In the genomic region with DNA sequence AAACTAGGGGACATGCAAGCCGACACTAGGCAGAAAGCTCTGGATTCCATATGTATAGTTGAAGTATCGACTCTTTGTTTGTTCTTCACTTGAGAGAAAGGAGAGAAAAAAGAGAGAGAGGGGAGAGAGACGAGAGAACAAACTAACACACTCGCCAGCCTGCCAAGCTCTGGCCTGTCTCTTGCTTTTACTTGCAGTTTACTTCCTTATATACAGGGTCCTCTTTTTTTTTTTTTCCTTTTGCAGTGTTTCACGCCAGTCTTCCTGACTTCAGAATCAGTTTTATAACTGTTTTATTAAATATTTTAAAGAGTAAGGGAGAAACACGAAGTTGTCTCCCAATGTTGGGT, we compare ENCODE assay signal across 8 cellular contexts. TPM values are rescaled to one million over a fixed set of nuclear protein-coding genes. Genes with fewer than 3 reads are reported as not detected.
A peak's percentile ranks its signal among the peaks of the same experiment; 100 is the strongest.
DNase-seq lines count a peak whose midpoint lies in the region; ATAC-seq, FAIRE-seq and TF ChIP-seq lines count a peak whose summit lies in the region.

No MANE protein-coding gene starts in this region.

- H3K27ac Mint-ChIP-seq in activated naive CD8-positive, alpha-beta T cell treated with anti-CD3 and anti-CD28 coated beads, Interleukin-2, amount 50 U/mL, for 24 hours, result no peak overlapping the region

- H3K36me3 Mint-ChIP-seq in activated naive CD8-positive, alpha-beta T cell treated with anti-CD3 and anti-CD28 coated beads, Interleukin-2, amount 50 U/mL, for 24 hours (ENCODE audit: low read depth), result no peaks in the 10 kb centered on the region

- H4K91ac ChIP-seq in H1 (replicated peaks; ENCODE audit: insufficient read length, low read length), result no peak overlapping the region

- no peak for TF ChIP-seq EP300 in H1 (IDR thresholded peaks at IDR 0.05; ENCODE audit: borderline replicate concordance in 1 of 2, low read depth in 2 of 2, low read length in 2 of 2)

- H3K79me1 ChIP-seq in H1 (ENCODE audit: low read depth, low read length), result peaks cover 6% of the 10 kb centered on the region

- H3K4me1 ChIP-seq in A673 (ENCODE audit: insufficient read depth, low read length, poor library complexity, severe bottlenecking), result peaks cover 72% of the 10 kb centered on the region
- peaks cover 16 to 46% (median 32%) of the 10 kb centered on the region in 4 experiments for H3K4me1 ChIP-seq in H1 (replicated peaks in 1 of 4; ENCODE audit: control insufficient read depth in 3 of 4, insufficient read depth in 4 of 4, low read length in 3 of 4)
- peaks cover 38% of the 10 kb centered on the region for H3K4me1 ChIP-seq in mucosa of stomach (ENCODE audit: control insufficient read depth, insufficient read depth, low read length)

- H3K27me3 Mint-ChIP-seq in activated naive CD8-positive, alpha-beta T cell treated with anti-CD3 and anti-CD28 coated beads, Interleukin-2, amount 50 U/mL, for 24 hours, result peaks cover 72% of the 10 kb centered on the region

- DNase-seq in A673 (ENCODE audit: low spot score) (no peak), NCI-H2029 treated with DMSO at 0.1 percent for 48 hours (lab: John Stamatoyannopoulos, UW) (peak; percentile 99), H1 (ENCODE audit: low read depth in 1 of 2, low spot score in 2 of 2) (no peak), GM19239 (ENCODE audit: insufficient read length, low spot score) (no peak), NCI-H82 (lab: John Stamatoyannopoulos, UW) (no peak)
- DNase-seq in activated naive CD8-positive, alpha-beta T cell treated with anti-CD3 and anti-CD28 coated beads, Interleukin-2, amount 50 U/mL, for 24 hours, result no peak
- DNase-seq in activated naive CD4-positive, alpha-beta T cell (lab: John Stamatoyannopoulos, UW), result no peak

- no peaks in the 10 kb centered on the region for H3K9me3 Mint-ChIP-seq in activated naive CD8-positive, alpha-beta T cell treated with anti-CD3 and anti-CD28 coated beads, Interleukin-2, amount 50 U/mL, for 24 hours

- H3K4me3 ChIP-seq in A673 (ENCODE audit: low read depth, low read length, poor library complexity, severe bottlenecking), result peak overlapping the region; percentile 5
- H3K4me3 ChIP-seq in H1 (ENCODE audit: extremely low read depth in 1 of 4, insufficient read depth in 2 of 4, low read depth in 3 of 4, low read length in 4 of 4), result no peak overlapping the region
- no peak overlapping the region for H3K4me3 ChIP-seq in mucosa of stomach (ENCODE audit: low read length)

- POLR2A ChIA-PET in A673 (lab: Charles Lee; ENCODE audit: low non-redundant PET), result no interaction called here
- POLR2A ChIA-PET in H1 (lab: Charles Lee; ENCODE audit: partially characterized antibody), result no interaction called here

- H3K27me3 ChIP-seq in A673 (replicated peaks; ENCODE audit: insufficient read depth, low read depth, low read length, poor library complexity) (no peaks in the 10 kb centered on the region), H1 (replicated peaks in 1 of 4; ENCODE audit: control insufficient read depth in 3 of 4, extremely low read depth in 1 of 4, insufficient read depth in 3 of 4, low read length in 3 of 4) (no peaks in the 10 kb centered on the region; a peak in 1 of 7 replicates), mucosa of stomach (ENCODE audit: control insufficient read depth, insufficient read depth, low read length) (no peaks in the 10 kb centered on the region)

- peaks cover 4 to 97% of the 10 kb centered on the region in 2 experiments for H3K79me2 ChIP-seq in H1 (ENCODE audit: control insufficient read depth in 1 of 2, insufficient read depth in 2 of 2, low read length in 2 of 2)

- H3K23ac ChIP-seq in H1 (ENCODE audit: insufficient read length), result no peak overlapping the region

- no peak overlapping the region for H2BK15ac ChIP-seq in H1 (ENCODE audit: low read length)

- no peak overlapping the region for H3K9ac ChIP-seq in H1 (replicated peaks in 1 of 4; ENCODE audit: extremely low read depth in 1 of 4, low read depth in 3 of 4, low read length in 3 of 4)
- H3K9ac ChIP-seq in mucosa of stomach (ENCODE audit: low read length), result peak overlapping the region; percentile 71

- H3K4me2 ChIP-seq in H1 (ENCODE audit: insufficient read depth in 1 of 2, low read depth in 2 of 2, low read length in 2 of 2), result peak overlapping the region; percentile 5 to 40; a peak in 1 of 4 replicates

- H3K27ac ChIP-seq in A673 (ENCODE audit: low read depth, low read length, poor library complexity, severe bottlenecking) (peak overlapping the region; percentile 85), H1 (ENCODE audit: low read depth, low read length) (no peak overlapping the region)

- no peak overlapping the region for H2BK5ac ChIP-seq in H1 (ENCODE audit: low read depth, low read length)

- TSS peak; percentile 50 for BruUV-seq in A673 (replicated peaks; lab: Mats Ljungman, UMichigan)

- H4K5ac ChIP-seq in H1 (ENCODE audit: insufficient read length, low read depth, low read length), result no peak overlapping the region

- H3K23me2 ChIP-seq in H1 (ENCODE audit: low read depth, low read length), result no peaks in the 10 kb centered on the region; the same call in 1 of the 2 replicates

- no peak overlapping the region for H3K14ac ChIP-seq in H1 (ENCODE audit: insufficient read length)

- TF ChIP-seq CTCF in A673 (conservative IDR thresholded peaks at IDR 0.05; ENCODE audit: low read depth, low read length), result no peak
- no peak for TF ChIP-seq CTCF in H1 (IDR thresholded peaks at IDR 0.05; ENCODE audit: control extremely low read depth in 1 of 3, insufficient read depth in 1 of 3, low read depth in 1 of 3, low read length in 3 of 3)

- ATAC-seq in activated naive CD8-positive, alpha-beta T cell treated with anti-CD3 and anti-CD28 coated beads, Interleukin-2, amount 50 U/mL, for 24 hours, result no peak

- H2AFZ ChIP-seq in H1 (ENCODE audit: low read length), result no peak overlapping the region

- H3K4me1 Mint-ChIP-seq in activated naive CD8-positive, alpha-beta T cell treated with anti-CD3 and anti-CD28 coated beads, Interleukin-2, amount 50 U/mL, for 24 hours, result peaks cover 16% of the 10 kb centered on the region

- no peak overlapping the region for H2BK20ac ChIP-seq in H1 (ENCODE audit: low read length)

- H2BK120ac ChIP-seq in H1 (replicated peaks; ENCODE audit: low read depth, low read length), result no peak overlapping the region

- no peak for TF ChIP-seq RAD21 in H1 (IDR thresholded peaks at IDR 0.05 in 1 of 2, conservative IDR thresholded peaks at IDR 0.05 in 1 of 2; ENCODE audit: low read depth in 2 of 2, low read length in 2 of 2)

- H3K36me3 ChIP-seq in A673 (ENCODE audit: insufficient read depth, low read length, poor library complexity, severe bottlenecking), result no peaks in the 10 kb centered on the region
- H3K36me3 ChIP-seq in H1 (ENCODE audit: control insufficient read depth in 2 of 4, insufficient read depth in 4 of 4, low read length in 3 of 4), result no peaks in the 10 kb centered on the region
- no peaks in the 10 kb centered on the region for H3K36me3 ChIP-seq in mucosa of stomach (ENCODE audit: control insufficient read depth, insufficient read depth, low read length)

- intact Hi-C loops in A673 (cut with micrococcal nuclease; ENCODE audit: unreplicated experiment), result loop anchor here (2.0 kb wide), 1 partner anchor 29 kb away; no protein-coding TSS in a partner anchor

- H3K4ac ChIP-seq in H1 (replicated peaks; ENCODE audit: insufficient read length, low read depth, low read length), result no peak overlapping the region

- no peak overlapping the region; the same call in 1 of the 2 replicates for H2AK5ac ChIP-seq in H1 (ENCODE audit: low read depth, low read length)

- H3K4me3 Mint-ChIP-seq in activated naive CD8-positive, alpha-beta T cell treated with anti-CD3 and anti-CD28 coated beads, Interleukin-2, amount 50 U/mL, for 24 hours, result no peak overlapping the region

- 61% methylated on average over 5 of the region's 6 CpGs; no CpG with 5 or more reads in 1 of the 2 experiments for WGBS in H1 (ENCODE audit: extremely low coverage in 1 of 2, insufficient coverage in 1 of 2, insufficient read length in 1 of 2, insufficient replicate concordance in 2 of 2, low coverage in 1 of 2, low lambda C conversion rate in 2 of 2, missing lambda C conversion rate in 1 of 2), 2 experiments

- H3K9me3 ChIP-seq in A673 (ENCODE audit: low read depth, low read length, poor library complexity, severe bottlenecking) (no peaks in the 10 kb centered on the region), H1 (ENCODE audit: insufficient read depth in 2 of 2, low read depth in 1 of 2, low read length in 1 of 2) (no peaks in the 10 kb centered on the region), mucosa of stomach (ENCODE audit: control insufficient read depth, low read length) (no peaks in the 10 kb centered on the region)

- CTCF ChIA-PET in A673 (lab: Charles Lee) (no interaction called here), H1 (lab: Charles Lee; ENCODE audit: partially characterized antibody) (interaction anchor here (1.4 to 2.3 kb wide), 3 partner anchors 10 to 201 kb away, joined by 3 to 5 read pairs (median 5); no protein-coding TSS in a partner anchor)

- peak overlapping the region; percentile 6; the same call in 1 of the 2 replicates for H2BK12ac ChIP-seq in H1 (ENCODE audit: low read depth, low read length)

- no peak overlapping the region for H3K56ac ChIP-seq in H1 (replicated peaks; ENCODE audit: insufficient read length, low read depth, low read length)

- H3K18ac ChIP-seq in H1 (ENCODE audit: extremely low read depth, low read length), result no peak overlapping the region

- peaks cover 31 to 41% of the 10 kb centered on the region in 2 experiments for H4K20me1 ChIP-seq in H1 (replicated peaks in 1 of 2; ENCODE audit: control insufficient read depth in 1 of 2, insufficient read depth in 2 of 2, low read length in 2 of 2)

- TF ChIP-seq POLR2A in H1 (IDR thresholded peaks at IDR 0.05; ENCODE audit: control extremely low read depth in 1 of 2, low read depth in 2 of 2, low read length in 2 of 2), result no peak

- H4K8ac ChIP-seq in H1 (ENCODE audit: extremely low read depth, insufficient read depth, low read length), result no peak overlapping the region

- FAIRE-seq in H1 (lab: Jason Lieb, UNC), result no peak
- no peak for FAIRE-seq in GM19239 (lab: Jason Lieb, UNC)

TF ChIP-seq in H1, 55 proteins besides CTCF, POLR2A, EP300 and RAD21 (continues in another document):
- TF ChIP-seq ZNF274 (IDR thresholded peaks at IDR 0.05; ENCODE audit: borderline replicate concordance, extremely low read depth, low read length), result no peak

RNA-seq across cellular contexts. Expression of gene TEAD1, which starts 19.9 kb away (rescaled TPM):
- total RNA-seq in A673 (2021), result 74.6 and 81.8 TPM in 2 replicates
- total RNA-seq in H1 (2021; fragmentation: NEBNext Ultra II Directional; extraction: Animal tissue kit (Norgen Biotek cat#: 25700)), result 62.8 and 67.4 TPM in 2 replicates
- polyA plus RNA-seq in H1 (2011; rRNA removed), result 15.6 and 17.2 TPM in 2 replicates
- 19.0 TPM for polyA plus RNA-seq in H1 (2011; cell fraction: cytosol; rRNA removed)
- 31.2 TPM for polyA plus RNA-seq in H1 (2011; cell fraction: nucleus; rRNA removed)
- 15.4 to 30.4 TPM (median 23.4 TPM) in 4 replicates for polyA plus RNA-seq in H1 (2012, experiment 1 of 2)
- polyA plus RNA-seq in H1 (2012, experiment 2 of 2), result 1.0 TPM
- 20.0 TPM for polyA plus RNA-seq in H1 (2013, experiment 1 of 2)
- polyA plus RNA-seq in H1 (2013, experiment 2 of 2), result 19.5 TPM
- 54.9 and 60.0 TPM in 2 replicates for polyA minus RNA-seq in H1 (2011; rRNA and poly(A)+ RNA removed)
- polyA minus RNA-seq in H1 (2011; cell fraction: cytosol; rRNA and poly(A)+ RNA removed), result 29.1 TPM
- polyA minus RNA-seq in H1 (2011; cell fraction: nucleus; rRNA and poly(A)+ RNA removed), result 73.7 TPM
